ENCODE assay signal across 8 cellular contexts in genomic region chr17:78132086-78132676, GRCh38. TPM values are rescaled to one million over a fixed set of nuclear protein-coding genes. Genes with fewer than 3 reads are reported as not detected.
A peak's percentile ranks its signal among the peaks of the same experiment; 100 is the strongest.
DNase-seq lines count a peak whose midpoint lies in the region; ATAC-seq and TF ChIP-seq lines count a peak whose summit lies in the region.

No MANE protein-coding gene starts in this region.

- peaks cover 4% of the 10 kb centered on the region for H3K4me1 ChIP-seq in foreskin keratinocyte

- DNase-seq in NK-92 treated with Interleukin-12 subunit alpha and Interleukin-12 subunit beta, amount 100 ng/mL, for 24 hours (lab: John Stamatoyannopoulos, UW): peak; percentile 47
- DNase-seq in NK-92 (lab: John Stamatoyannopoulos, UW; ENCODE audit: unreplicated experiment) (no peak), foreskin keratinocyte (no peak)
- peak; percentile 58 to 81 for DNase-seq in activated CD4-positive, alpha-beta T cell treated with anti-CD3 and anti-CD28 coated beads for 4 hours
- peak; percentile 81 for DNase-seq in stimulated activated CD4-positive, alpha-beta T cell treated with anti-CD3 and anti-CD28 coated beads, Interleukin-15, amount 100 ng/mL, for 24 hours

- ATAC-seq in foreskin keratinocyte: peak; percentile 14
- no peak for ATAC-seq in HG03520 (IDR thresholded peaks at IDR 0.05; ENCODE audit: unreplicated experiment)
- no peak for ATAC-seq in GM21423 (IDR thresholded peaks at IDR 0.05; ENCODE audit: unreplicated experiment)
- ATAC-seq in GM21447 (IDR thresholded peaks at IDR 0.05; ENCODE audit: unreplicated experiment): no peak

- H3K27ac ChIP-seq in foreskin keratinocyte: no peak overlapping the region

- TF ChIP-seq CTCF in foreskin keratinocyte (conservative IDR thresholded peaks at IDR 0.05): no peak

- H3K27me3 ChIP-seq in foreskin keratinocyte: peaks cover 20% of the 10 kb centered on the region

RNA-seq across cellular contexts. Expression of gene TMC8, which starts 1.6 kb away (rescaled TPM):
- total RNA-seq in foreskin keratinocyte: 0.11 and 0.14 TPM in 2 replicates
- polyA plus RNA-seq in foreskin keratinocyte: 0.07 and 0.16 TPM in 2 replicates

RNA-seq across cellular contexts. Expression of gene TMC6, which starts 3.6 kb away (rescaled TPM):
- 14.3 and 23.7 TPM in 2 replicates for total RNA-seq in foreskin keratinocyte
- 13.8 and 25.6 TPM in 2 replicates for polyA plus RNA-seq in foreskin keratinocyte

RNA-seq across cellular contexts. Expression of gene C17orf99, which starts 14.0 kb away (rescaled TPM):
- total RNA-seq in foreskin keratinocyte: 0.18 and 0.24 TPM in 2 replicates
- polyA plus RNA-seq in foreskin keratinocyte: 0.22 TPM in 1 of 2 replicates, not detected in the other

RNA-seq across cellular contexts. Expression of gene SYNGR2, which starts 36.2 kb away (rescaled TPM):
- 30.3 and 48.0 TPM in 2 replicates for total RNA-seq in foreskin keratinocyte
- polyA plus RNA-seq in foreskin keratinocyte: 60.8 and 111 TPM in 2 replicates

RNA-seq across cellular contexts. Expression of gene TK1, which starts 54.7 kb away (rescaled TPM):
- total RNA-seq in foreskin keratinocyte: 80.9 and 109 TPM in 2 replicates
- polyA plus RNA-seq in foreskin keratinocyte: 169 and 180 TPM in 2 replicates

Comparison
In these comparisons a context has a peak if more than half of its experiments do, and no peak if none do; other contexts are left out.
1. DNase-seq: peak in NK-92 treated with Interleukin-12 subunit alpha and Interleukin-12 subunit beta, amount 100 ng/mL, for 24 hours (single experiment), activated CD4-positive, alpha-beta T cell treated with anti-CD3 and anti-CD28 coated beads for 4 hours (2 of 2) and stimulated activated CD4-positive, alpha-beta T cell treated with anti-CD3 and anti-CD28 coated beads, Interleukin-15, amount 100 ng/mL, for 24 hours (single experiment); none in NK-92 (single experiment) and foreskin keratinocyte (0 of 2).